ENCODE assay signal across 8 cellular contexts in genomic region chr2:170409164-170409535, GRCh38.
A peak's percentile ranks its signal among the peaks of the same experiment; 100 is the strongest.
DNase-seq lines count a peak whose midpoint lies in the region; ATAC-seq lines count a peak whose summit lies in the region.

No MANE protein-coding gene starts in this region.

- H3K4me2 ChIP-seq in GM23248 (ENCODE audit: unreplicated experiment), result peak overlapping the region; percentile 61

- H4K20me1 ChIP-seq in GM23248 (ENCODE audit: insufficient read depth), result no peaks in the 10 kb centered on the region

- H3K9me3 ChIP-seq in GM23248 (ENCODE audit: low read depth), result no peaks in the 10 kb centered on the region

- peak overlapping the region; percentile 56 for H3K4me3 Mint-ChIP-seq in central memory CD8-positive, alpha-beta T cell

- H3K4me1 ChIP-seq in GM23248 (ENCODE audit: insufficient read depth), result no peaks in the 10 kb centered on the region

- no peaks in the 10 kb centered on the region for H3K36me3 ChIP-seq in GM23248 (ENCODE audit: low read depth)

- H3K9me2 ChIP-seq in GM23248 (ENCODE audit: insufficient read depth), result no peaks in the 10 kb centered on the region

- DNase-seq in AG08396 (ENCODE audit: low spot score), result peak; percentile 52
- DNase-seq in GM23248, result peak; percentile 82
- peak; percentile 85 for DNase-seq in NCI-H345 (lab: John Stamatoyannopoulos, UW)
- peak; percentile 47 for DNase-seq in activated CD4-positive, CD25-positive, alpha-beta regulatory T cell treated with anti-CD3 and anti-CD28 coated beads, Interleukin-2, amount 50 U/mL, for 16 hours (ENCODE audit: low read depth, low spot score)
- peak; percentile 57 to 61 for DNase-seq in central memory CD8-positive, alpha-beta T cell (ENCODE audit: low spot score in 2 of 2)
- DNase-seq in left lobe of liver (ENCODE audit: low spot score), result peak; percentile 64
- DNase-seq in stimulated activated CD4-positive, alpha-beta T cell treated with anti-CD3 and anti-CD28 coated beads, Interleukin-4, amount 100 ng/mL, for 24 hours, result peak; percentile 81

- H2AFZ ChIP-seq in GM23248, result peak overlapping the region; percentile 31; the same call in 1 of the 2 replicates

- H3K79me2 ChIP-seq in GM23248 (ENCODE audit: insufficient read depth), result no peaks in the 10 kb centered on the region

- peaks cover 14% of the 10 kb centered on the region for H3K27me3 ChIP-seq in GM23248 (replicated peaks; ENCODE audit: insufficient read depth)

- H3K9ac ChIP-seq in GM23248, result no peak overlapping the region

- no peaks in the 10 kb centered on the region for H3F3A ChIP-seq in GM23248 (ENCODE audit: insufficient read depth)

- 2 to 3% methylated on average over 9 of the region's 9 CpGs for WGBS in GM23248 (ENCODE audit: low coverage in 1 of 2, low lambda C conversion rate in 2 of 2, missing lambda C conversion rate in 2 of 2), 2 experiments

- peaks cover 19% of the 10 kb centered on the region for H3K27me3 Mint-ChIP-seq in central memory CD8-positive, alpha-beta T cell

- peak overlapping the region; percentile 7 for H3K27ac Mint-ChIP-seq in central memory CD8-positive, alpha-beta T cell (ENCODE audit: low read depth)

- in situ Hi-C loops in GM23248 (cut with MboI), result loop anchor here (25.0 kb wide), 1 partner anchor 403 kb away; the partner anchor contains the start of gene GAD1

- H3K27ac ChIP-seq in GM23248, result no peak overlapping the region

- peak; percentile 35 for ATAC-seq in central memory CD8-positive, alpha-beta T cell (replicated peaks; ENCODE audit: extremely low read depth, poor library complexity, severe bottlenecking)
- ATAC-seq in left lobe of liver, result peak; percentile 97
- no peak for ATAC-seq in HG02623 (IDR thresholded peaks at IDR 0.05; ENCODE audit: unreplicated experiment)

- no peaks in the 10 kb centered on the region for H3K9me3 Mint-ChIP-seq in central memory CD8-positive, alpha-beta T cell

- peaks cover 3% of the 10 kb centered on the region for H3K36me3 Mint-ChIP-seq in central memory CD8-positive, alpha-beta T cell (ENCODE audit: insufficient read depth)

- H3K4me1 Mint-ChIP-seq in central memory CD8-positive, alpha-beta T cell, result peaks cover 27% of the 10 kb centered on the region

- H3K4me3 ChIP-seq in GM23248, result peak overlapping the region; percentile 41; the same call in 1 of the 2 replicates
